In the genomic region with DNA sequence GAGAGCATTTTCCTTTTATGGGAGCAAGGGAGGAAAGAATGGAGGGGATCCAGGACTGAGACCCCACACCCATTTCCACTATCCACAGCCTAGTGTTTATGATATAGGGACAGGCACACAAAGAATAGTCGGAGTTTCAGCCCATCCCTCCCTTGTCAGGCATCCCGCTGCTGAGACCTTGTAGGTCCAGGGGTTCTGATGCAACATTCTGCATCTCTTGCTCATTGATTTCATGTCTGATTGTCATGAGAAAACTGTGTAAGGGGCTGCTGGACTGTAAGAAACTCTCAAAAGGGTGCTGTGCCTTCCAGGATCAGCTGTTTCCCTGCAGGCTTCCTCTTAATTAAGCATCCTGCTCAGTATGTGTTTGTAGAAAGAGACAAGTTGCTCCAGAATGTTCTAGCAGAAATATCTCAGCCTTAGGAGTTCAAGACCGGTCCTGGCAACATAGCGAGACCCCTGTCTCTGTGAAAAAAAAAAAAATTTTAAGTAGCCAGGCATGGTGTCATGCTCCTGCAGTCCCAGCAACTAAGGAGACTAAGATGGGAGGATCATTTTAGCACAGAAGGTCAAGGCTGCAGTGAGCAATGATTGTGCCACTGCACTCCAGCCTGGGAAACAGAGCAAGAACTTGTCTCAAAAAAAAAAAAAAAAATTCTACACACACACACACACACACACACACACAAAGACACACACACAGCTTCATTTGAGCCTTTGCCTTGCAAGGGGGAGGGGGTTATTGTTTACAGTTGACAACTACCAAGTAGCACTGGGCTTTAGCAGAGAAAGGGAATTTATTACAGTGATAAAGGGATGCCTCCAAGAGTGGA, we compare ENCODE assay signal across 1 cellular context.
TF ChIP-seq lines count a peak whose summit lies in the region.

No MANE protein-coding gene starts in this region.

TF ChIP-seq in K562, 482 proteins besides CTCF, POLR2A, EP300 and RAD21 (continued from another document and continues in another):
- TF ChIP-seq, protein P1, sequence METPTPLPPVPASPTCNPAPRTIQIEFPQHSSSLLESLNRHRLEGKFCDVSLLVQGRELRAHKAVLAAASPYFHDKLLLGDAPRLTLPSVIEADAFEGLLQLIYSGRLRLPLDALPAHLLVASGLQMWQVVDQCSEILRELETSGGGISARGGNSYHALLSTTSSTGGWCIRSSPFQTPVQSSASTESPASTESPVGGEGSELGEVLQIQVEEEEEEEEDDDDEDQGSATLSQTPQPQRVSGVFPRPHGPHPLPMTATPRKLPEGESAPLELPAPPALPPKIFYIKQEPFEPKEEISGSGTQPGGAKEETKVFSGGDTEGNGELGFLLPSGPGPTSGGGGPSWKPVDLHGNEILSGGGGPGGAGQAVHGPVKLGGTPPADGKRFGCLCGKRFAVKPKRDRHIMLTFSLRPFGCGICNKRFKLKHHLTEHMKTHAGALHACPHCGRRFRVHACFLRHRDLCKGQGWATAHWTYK (CRISPR knock-in tag; IDR thresholded peaks at IDR 0.05) = no peak
- TF ChIP-seq SAFB2 (IDR thresholded peaks at IDR 0.05; ENCODE audit: borderline replicate concordance, low read depth, low read length, severe bottlenecking) = no peak
- TF ChIP-seq CC2D1A (IDR thresholded peaks at IDR 0.05) = no peak
- no peak for TF ChIP-seq ZNF408 (CRISPR knock-in tag; IDR thresholded peaks at IDR 0.05; ENCODE audit: low read depth)
- TF ChIP-seq, protein P2, sequence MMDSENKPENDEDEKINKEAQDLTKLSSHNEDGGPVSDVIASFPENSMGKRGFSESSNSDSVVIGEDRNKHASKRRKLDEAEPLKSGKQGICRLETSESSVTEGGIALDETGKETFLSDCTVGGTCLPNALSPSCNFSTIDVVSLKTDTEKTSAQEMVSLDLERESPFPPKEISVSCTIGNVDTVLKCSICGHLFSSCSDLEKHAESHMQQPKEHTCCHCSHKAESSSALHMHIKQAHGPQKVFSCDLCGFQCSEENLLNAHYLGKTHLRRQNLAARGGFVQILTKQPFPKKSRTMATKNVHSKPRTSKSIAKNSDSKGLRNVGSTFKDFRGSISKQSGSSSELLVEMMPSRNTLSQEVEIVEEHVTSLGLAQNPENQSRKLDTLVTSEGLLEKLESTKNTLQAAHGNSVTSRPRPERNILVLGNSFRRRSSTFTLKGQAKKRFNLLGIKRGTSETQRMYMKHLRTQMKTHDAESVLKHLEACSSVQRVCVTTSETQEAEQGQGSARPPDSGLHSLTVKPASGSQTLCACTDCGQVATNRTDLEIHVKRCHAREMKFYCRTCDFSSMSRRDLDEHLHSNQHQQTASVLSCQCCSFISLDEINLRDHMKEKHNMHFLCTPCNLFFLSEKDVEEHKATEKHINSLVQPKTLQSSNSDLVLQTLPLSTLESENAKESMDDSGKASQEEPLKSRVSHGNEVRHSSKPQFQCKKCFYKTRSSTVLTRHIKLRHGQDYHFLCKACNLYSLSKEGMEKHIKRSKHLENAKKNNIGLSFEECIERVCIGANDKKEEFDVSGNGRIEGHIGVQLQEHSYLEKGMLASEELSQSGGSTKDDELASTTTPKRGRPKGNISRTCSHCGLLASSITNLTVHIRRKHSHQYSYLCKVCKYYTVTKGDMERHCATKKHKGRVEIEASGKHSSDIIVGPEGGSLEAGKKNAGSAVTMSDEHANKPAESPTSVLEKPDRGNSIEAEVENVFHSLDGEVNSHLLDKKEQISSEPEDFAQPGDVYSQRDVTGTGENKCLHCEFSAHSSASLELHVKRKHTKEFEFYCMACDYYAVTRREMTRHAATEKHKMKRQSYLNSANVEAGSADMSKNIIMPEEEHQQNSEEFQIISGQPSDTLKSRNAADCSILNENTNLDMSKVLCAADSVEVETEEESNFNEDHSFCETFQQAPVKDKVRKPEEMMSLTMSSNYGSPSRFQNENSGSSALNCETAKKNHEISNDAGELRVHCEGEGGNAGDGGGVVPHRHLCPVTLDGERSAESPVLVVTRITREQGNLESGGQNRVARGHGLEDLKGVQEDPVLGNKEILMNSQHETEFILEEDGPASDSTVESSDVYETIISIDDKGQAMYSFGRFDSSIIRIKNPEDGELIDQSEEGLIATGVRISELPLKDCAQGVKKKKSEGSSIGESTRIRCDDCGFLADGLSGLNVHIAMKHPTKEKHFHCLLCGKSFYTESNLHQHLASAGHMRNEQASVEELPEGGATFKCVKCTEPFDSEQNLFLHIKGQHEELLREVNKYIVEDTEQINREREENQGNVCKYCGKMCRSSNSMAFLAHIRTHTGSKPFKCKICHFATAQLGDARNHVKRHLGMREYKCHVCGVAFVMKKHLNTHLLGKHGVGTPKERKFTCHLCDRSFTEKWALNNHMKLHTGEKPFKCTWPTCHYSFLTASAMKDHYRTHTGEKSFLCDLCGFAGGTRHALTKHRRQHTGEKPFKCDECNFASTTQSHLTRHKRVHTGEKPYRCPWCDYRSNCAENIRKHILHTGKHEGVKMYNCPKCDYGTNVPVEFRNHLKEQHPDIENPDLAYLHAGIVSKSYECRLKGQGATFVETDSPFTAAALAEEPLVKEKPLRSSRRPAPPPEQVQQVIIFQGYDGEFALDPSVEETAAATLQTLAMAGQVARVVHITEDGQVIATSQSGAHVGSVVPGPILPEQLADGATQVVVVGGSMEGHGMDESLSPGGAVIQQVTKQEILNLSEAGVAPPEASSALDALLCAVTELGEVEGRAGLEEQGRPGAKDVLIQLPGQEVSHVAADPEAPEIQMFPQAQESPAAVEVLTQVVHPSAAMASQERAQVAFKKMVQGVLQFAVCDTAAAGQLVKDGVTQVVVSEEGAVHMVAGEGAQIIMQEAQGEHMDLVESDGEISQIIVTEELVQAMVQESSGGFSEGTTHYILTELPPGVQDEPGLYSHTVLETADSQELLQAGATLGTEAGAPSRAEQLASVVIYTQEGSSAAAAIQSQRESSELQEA (IDR thresholded peaks at IDR 0.05; ENCODE audit: low read depth) = no peak
- no peak for TF ChIP-seq NR1H2 (CRISPR knock-in tag; IDR thresholded peaks at IDR 0.05)
- no peak for TF ChIP-seq TCF7L2 (IDR thresholded peaks at IDR 0.05; ENCODE audit: low read depth, low read length)
- TF ChIP-seq HDGF (IDR thresholded peaks at IDR 0.05) = no peak
- TF ChIP-seq, protein P3, sequence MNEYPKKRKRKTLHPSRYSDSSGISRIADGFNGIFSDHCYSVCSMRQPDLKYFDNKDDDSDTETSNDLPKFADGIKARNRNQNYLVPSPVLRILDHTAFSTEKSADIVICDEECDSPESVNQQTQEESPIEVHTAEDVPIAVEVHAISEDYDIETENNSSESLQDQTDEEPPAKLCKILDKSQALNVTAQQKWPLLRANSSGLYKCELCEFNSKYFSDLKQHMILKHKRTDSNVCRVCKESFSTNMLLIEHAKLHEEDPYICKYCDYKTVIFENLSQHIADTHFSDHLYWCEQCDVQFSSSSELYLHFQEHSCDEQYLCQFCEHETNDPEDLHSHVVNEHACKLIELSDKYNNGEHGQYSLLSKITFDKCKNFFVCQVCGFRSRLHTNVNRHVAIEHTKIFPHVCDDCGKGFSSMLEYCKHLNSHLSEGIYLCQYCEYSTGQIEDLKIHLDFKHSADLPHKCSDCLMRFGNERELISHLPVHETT (CRISPR knock-in tag; conservative IDR thresholded peaks at IDR 0.05 in 1 of 2, IDR thresholded peaks at IDR 0.05 in 1 of 2) = no peak
- TF ChIP-seq PML (IDR thresholded peaks at IDR 0.05; ENCODE audit: low read length) = no peak
- peak; percentile 54 for TF ChIP-seq RBFOX2 (IDR thresholded peaks at IDR 0.05; ENCODE audit: low read depth, low read length)
- TF ChIP-seq NFE2 (IDR thresholded peaks at IDR 0.05; ENCODE audit: low read depth) = no peak
- TF ChIP-seq SIN3A (IDR thresholded peaks at IDR 0.05; ENCODE audit: borderline replicate concordance in 2 of 2, control insufficient read depth in 1 of 2, low read depth in 2 of 2, low read length in 2 of 2) = no peak
- TF ChIP-seq CEBPB (tag; IDR thresholded peaks at IDR 0.05) = peak; percentile 88
- no peak for TF ChIP-seq NR2F6 (CRISPR knock-in tag; IDR thresholded peaks at IDR 0.05)
- TF ChIP-seq, protein P4, sequence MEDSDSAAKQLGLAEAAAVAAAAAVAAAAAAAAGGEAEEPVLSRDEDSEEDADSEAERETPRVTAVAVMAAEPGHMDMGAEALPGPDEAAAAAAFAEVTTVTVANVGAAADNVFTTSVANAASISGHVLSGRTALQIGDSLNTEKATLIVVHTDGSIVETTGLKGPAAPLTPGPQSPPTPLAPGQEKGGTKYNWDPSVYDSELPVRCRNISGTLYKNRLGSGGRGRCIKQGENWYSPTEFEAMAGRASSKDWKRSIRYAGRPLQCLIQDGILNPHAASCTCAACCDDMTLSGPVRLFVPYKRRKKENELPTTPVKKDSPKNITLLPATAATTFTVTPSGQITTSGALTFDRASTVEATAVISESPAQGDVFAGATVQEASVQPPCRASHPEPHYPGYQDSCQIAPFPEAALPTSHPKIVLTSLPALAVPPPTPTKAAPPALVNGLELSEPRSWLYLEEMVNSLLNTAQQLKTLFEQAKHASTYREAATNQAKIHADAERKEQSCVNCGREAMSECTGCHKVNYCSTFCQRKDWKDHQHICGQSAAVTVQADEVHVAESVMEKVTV (CRISPR knock-in tag; IDR thresholded peaks at IDR 0.05) = peak; percentile 25; the same call in 1 of the 2 replicates
- TF ChIP-seq, protein P5, sequence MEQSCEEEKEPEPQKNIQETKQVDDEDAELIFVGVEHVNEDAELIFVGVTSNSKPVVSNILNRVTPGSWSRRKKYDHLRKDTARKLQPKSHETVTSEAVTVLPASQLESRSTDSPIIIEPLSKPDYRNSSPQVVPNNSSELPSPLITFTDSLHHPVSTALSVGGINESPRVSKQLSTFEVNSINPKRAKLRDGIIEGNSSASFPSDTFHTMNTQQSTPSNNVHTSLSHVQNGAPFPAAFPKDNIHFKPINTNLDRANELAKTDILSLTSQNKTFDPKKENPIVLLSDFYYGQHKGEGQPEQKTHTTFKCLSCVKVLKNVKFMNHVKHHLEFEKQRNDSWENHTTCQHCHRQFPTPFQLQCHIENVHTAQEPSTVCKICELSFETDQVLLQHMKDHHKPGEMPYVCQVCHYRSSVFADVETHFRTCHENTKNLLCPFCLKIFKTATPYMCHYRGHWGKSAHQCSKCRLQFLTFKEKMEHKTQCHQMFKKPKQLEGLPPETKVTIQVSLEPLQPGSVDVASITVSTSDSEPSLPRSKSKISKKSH (CRISPR knock-in tag; IDR thresholded peaks at IDR 0.05) = no peak
- TF ChIP-seq TOE1 (IDR thresholded peaks at IDR 0.05; ENCODE audit: borderline replicate concordance) = no peak
- TF ChIP-seq TOE1 (CRISPR knock-in tag; IDR thresholded peaks at IDR 0.05; ENCODE audit: borderline replicate concordance, low read depth) = no peak
- no peak for TF ChIP-seq BHLHE40 (IDR thresholded peaks at IDR 0.05; ENCODE audit: low read length)
- no peak for TF ChIP-seq NR2C1 (IDR thresholded peaks at IDR 0.05)
- TF ChIP-seq NR2C1 (tag; IDR thresholded peaks at IDR 0.05) = 0 out of 2 replicates have a peak, but pooled peaks have one; percentile 23
- TF ChIP-seq, protein P6, sequence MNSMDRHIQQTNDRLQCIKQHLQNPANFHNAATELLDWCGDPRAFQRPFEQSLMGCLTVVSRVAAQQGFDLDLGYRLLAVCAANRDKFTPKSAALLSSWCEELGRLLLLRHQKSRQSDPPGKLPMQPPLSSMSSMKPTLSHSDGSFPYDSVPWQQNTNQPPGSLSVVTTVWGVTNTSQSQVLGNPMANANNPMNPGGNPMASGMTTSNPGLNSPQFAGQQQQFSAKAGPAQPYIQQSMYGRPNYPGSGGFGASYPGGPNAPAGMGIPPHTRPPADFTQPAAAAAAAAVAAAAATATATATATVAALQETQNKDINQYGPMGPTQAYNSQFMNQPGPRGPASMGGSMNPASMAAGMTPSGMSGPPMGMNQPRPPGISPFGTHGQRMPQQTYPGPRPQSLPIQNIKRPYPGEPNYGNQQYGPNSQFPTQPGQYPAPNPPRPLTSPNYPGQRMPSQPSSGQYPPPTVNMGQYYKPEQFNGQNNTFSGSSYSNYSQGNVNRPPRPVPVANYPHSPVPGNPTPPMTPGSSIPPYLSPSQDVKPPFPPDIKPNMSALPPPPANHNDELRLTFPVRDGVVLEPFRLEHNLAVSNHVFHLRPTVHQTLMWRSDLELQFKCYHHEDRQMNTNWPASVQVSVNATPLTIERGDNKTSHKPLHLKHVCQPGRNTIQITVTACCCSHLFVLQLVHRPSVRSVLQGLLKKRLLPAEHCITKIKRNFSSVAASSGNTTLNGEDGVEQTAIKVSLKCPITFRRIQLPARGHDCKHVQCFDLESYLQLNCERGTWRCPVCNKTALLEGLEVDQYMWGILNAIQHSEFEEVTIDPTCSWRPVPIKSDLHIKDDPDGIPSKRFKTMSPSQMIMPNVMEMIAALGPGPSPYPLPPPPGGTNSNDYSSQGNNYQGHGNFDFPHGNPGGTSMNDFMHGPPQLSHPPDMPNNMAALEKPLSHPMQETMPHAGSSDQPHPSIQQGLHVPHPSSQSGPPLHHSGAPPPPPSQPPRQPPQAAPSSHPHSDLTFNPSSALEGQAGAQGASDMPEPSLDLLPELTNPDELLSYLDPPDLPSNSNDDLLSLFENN (IDR thresholded peaks at IDR 0.05; ENCODE audit: low read depth in 2 of 2, low read length in 2 of 2) = no peak
- TF ChIP-seq CCNT2 (IDR thresholded peaks at IDR 0.05; ENCODE audit: borderline replicate concordance, extremely low read depth, insufficient read length, low read depth, low read length) = no peak
- TF ChIP-seq ZNF282 (CRISPR knock-in tag; IDR thresholded peaks at IDR 0.05) = no peak
- TF ChIP-seq MAFK (IDR thresholded peaks at IDR 0.05; ENCODE audit: low read length) = peak; percentile 31
- 0 out of 2 replicates have a peak, but pooled peaks have one; percentile 5 for TF ChIP-seq SMAD3 (CRISPR knock-in tag; conservative IDR thresholded peaks at IDR 0.05)
- no peak for TF ChIP-seq KAT2B (IDR thresholded peaks at IDR 0.05; ENCODE audit: low read depth, low read length)
- TF ChIP-seq HNRNPK (IDR thresholded peaks at IDR 0.05; ENCODE audit: low read depth, low read length, poor library complexity, severe bottlenecking) = no peak
- no peak for TF ChIP-seq ZNF146 (CRISPR knock-in tag; IDR thresholded peaks at IDR 0.05; ENCODE audit: unreplicated experiment)
- no peak for TF ChIP-seq ZNF778 (CRISPR knock-in tag; IDR thresholded peaks at IDR 0.05)
